Comparison of ENCODE assay signal across 25 cellular contexts in the genomic region with DNA sequence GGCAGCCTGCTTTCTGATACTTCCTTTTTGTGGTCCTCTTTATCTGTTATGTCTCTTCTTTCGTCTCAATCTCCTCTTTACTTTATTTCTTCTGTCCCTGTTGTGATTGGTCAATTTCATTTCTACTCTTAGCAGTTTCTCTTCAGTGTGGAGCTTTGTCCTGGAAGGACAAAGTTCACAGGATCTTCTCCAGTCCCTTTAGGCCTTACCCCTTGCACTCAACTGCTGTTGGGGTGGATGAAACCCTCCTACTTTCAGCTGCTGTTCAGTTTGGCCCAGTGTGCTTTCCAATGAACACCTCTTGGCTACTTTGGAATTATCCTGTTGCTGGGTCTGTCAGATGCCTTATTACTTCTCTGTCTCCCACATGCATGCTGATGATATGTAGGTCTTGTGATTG. TPM values are rescaled to one million over a fixed set of nuclear protein-coding genes. Genes with fewer than 3 reads are reported as not detected.
"Had no signal": no experiment of that assay in that cellular context is flagged by ENCODE, and none has a peak within 500 bp of the region (broad histone marks: within the 10 kb centered on the region; RNA-seq: fewer than 3 reads in every experiment).

No MANE protein-coding gene starts in this region.

- H3K9me3 Mint-ChIP-seq: activated naive CD4-positive, alpha-beta T cell treated with anti-CD3 and anti-CD28 coated beads for 36 hours; activated T-cell treated with anti-CD3 and anti-CD28 coated beads, Interleukin-2, amount 50 U/mL, for 24 hours; activated T-helper 1 cell treated with anti-CD3 and anti-CD28 coated beads, Interleukin-12 subunit alpha, Interleukin-12 subunit beta, Interleukin-2, Interleukin-4 antibody, amounts not matched to agents 30 ng/mL and 10 ng/mL and 1 ng/mL, durations not matched to agents 14 hours and 24 hours and 36 hours had no signal

- H3K4me3 ChIP-seq: coronary artery, SJSA1 had no signal

- H3K4me1 Mint-ChIP-seq: activated CD8-positive, alpha-beta memory T cell treated with anti-CD3 and anti-CD28 coated beads, Interleukin-2, amount 10 ng/mL, durations not matched to agents 7 days and 5 days had no signal

- H3K27me3 Mint-ChIP-seq: activated CD8-positive, alpha-beta memory T cell treated with anti-CD3 and anti-CD28 coated beads, Interleukin-2, amount 10 ng/mL, durations not matched to agents 7 days and 5 days; activated naive CD8-positive, alpha-beta T cell; activated T-cell treated with anti-CD3 and anti-CD28 coated beads, Interleukin-2, amount 50 U/mL, for 24 hours had no signal

- FAIRE-seq: RCC 7860 had no signal

- H3K27me3 ChIP-seq: SJSA1 had no signal

- H3K4me3 Mint-ChIP-seq: activated CD8-positive, alpha-beta memory T cell treated with anti-CD3 and anti-CD28 coated beads, Interleukin-2, amount 10 ng/mL, durations not matched to agents 7 days and 5 days; activated naive CD4-positive, alpha-beta T cell treated with anti-CD3 and anti-CD28 coated beads for 36 hours; activated naive CD8-positive, alpha-beta T cell; activated T-cell treated with anti-CD3 and anti-CD28 coated beads, Interleukin-2, amount 50 U/mL, for 24 hours; activated T-helper 1 cell treated with anti-CD3 and anti-CD28 coated beads, Interleukin-12 subunit alpha, Interleukin-12 subunit beta, Interleukin-2, Interleukin-4 antibody, amounts not matched to agents 30 ng/mL and 10 ng/mL and 1 ng/mL, durations not matched to agents 14 hours and 24 hours and 36 hours had no signal

- ATAC-seq: activated CD8-positive, alpha-beta memory T cell treated with anti-CD3 and anti-CD28 coated beads, Interleukin-2, amount 10 ng/mL, durations not matched to agents 7 days and 5 days; PC-3; SK-N-SH treated with all-trans-retinoic acid at 6 μM for 48 hours had no signal

- DNase-seq: activated CD4-positive, CD25-positive, alpha-beta regulatory T cell; activated CD8-positive, alpha-beta memory T cell treated with anti-CD3 and anti-CD28 coated beads, Interleukin-2, amount 10 ng/mL, durations not matched to agents 7 days and 5 days; activated gamma-delta T cell; activated naive CD4-positive, alpha-beta T cell treated with anti-CD3 and anti-CD28 coated beads for 36 hours; activated T-cell treated with anti-CD3 and anti-CD28 coated beads, Interleukin-2, amount 50 U/mL, for 24 hours; NCI-H1048; NCI-H146; NCI-H187 treated with DMSO at 0.1 percent for 48 hours; NCI-H2081 treated with DMSO at 0.1 percent for 48 hours; NCI-H446; NCI-H524; PC-3; SHP77; SW 1271 had no signal

- H3K27ac Mint-ChIP-seq: activated CD8-positive, alpha-beta memory T cell treated with anti-CD3 and anti-CD28 coated beads, Interleukin-2, amount 10 ng/mL, durations not matched to agents 7 days and 5 days; activated naive CD4-positive, alpha-beta T cell treated with anti-CD3 and anti-CD28 coated beads for 36 hours; activated naive CD8-positive, alpha-beta T cell; activated T-cell treated with anti-CD3 and anti-CD28 coated beads, Interleukin-2, amount 50 U/mL, for 24 hours; activated T-helper 1 cell treated with anti-CD3 and anti-CD28 coated beads, Interleukin-12 subunit alpha, Interleukin-12 subunit beta, Interleukin-2, Interleukin-4 antibody, amounts not matched to agents 30 ng/mL and 10 ng/mL and 1 ng/mL, durations not matched to agents 14 hours and 24 hours and 36 hours had no signal

- H3K27ac ChIP-seq: coronary artery, SJSA1 had no signal

- H3K4me1 ChIP-seq: SJSA1 had no signal

- H3K9me3 ChIP-seq: SJSA1 had no signal

RNA-seq across cellular contexts. Expression of gene OVOL3, which starts 31.6 kb away (rescaled TPM):
- total RNA-seq: activated CD8-positive, alpha-beta memory T cell treated with anti-CD3 and anti-CD28 coated beads, Interleukin-2, amount 10 ng/mL, durations not matched to agents 7 days and 5 days; activated naive CD4-positive, alpha-beta T cell treated with anti-CD3 and anti-CD28 coated beads for 36 hours; activated T-helper 1 cell treated with anti-CD3 and anti-CD28 coated beads, Interleukin-12 subunit alpha, Interleukin-12 subunit beta, Interleukin-2, Interleukin-4 antibody, amounts not matched to agents 30 ng/mL and 10 ng/mL and 1 ng/mL, durations not matched to agents 14 hours and 24 hours and 36 hours; cardiac septum; cerebellum; LHCN-M2; PC-3; SJSA1; T-helper 1 cell treated with Interleukin-12 subunit alpha and Interleukin-12 subunit beta and Interleukin-4 antibody, amounts not matched to agents 30 ng/mL and 1 ng/mL, for 36 hours had no signal
- polyA plus RNA-seq: adipose tissue had no signal
